26 cellular contexts compared by ENCODE assay signal in the genomic region with DNA sequence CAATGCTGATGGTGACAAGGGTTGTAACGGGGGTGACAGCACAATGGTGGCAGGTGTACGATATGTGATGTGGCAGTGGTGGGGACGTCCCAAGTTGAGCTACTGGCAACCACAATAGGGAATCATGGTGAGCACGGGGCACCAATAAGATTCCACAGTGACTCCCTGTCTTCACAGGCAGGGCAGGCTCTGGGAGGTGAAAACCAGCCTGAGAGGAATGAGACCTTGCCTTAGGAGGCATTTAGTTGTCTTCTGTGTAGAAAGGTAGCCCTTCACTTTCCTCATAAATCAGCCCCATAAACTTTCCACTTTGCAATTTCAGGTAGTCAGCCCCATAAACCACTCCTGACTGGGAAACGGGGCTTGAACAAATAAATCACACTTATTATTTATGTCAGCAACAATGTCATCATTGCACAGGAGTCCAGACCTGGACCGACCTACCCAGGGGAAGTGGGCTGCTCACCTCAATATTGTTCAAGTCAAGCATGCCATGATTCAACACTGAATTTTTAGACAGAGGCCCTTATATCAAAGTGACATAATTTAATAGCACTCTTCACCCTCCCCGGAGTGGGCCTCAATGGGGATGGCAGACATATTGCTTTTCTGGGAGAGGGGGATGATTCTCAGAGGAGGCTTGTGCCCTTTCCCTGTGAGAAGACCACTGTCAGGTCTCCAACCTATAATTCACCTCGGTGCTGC.
"Had no signal": no experiment of that assay in that cellular context is flagged by ENCODE, and none has a peak within 500 bp of the region (broad histone marks: within the 10 kb centered on the region; RNA-seq: fewer than 3 reads in every experiment).

No MANE protein-coding gene starts in this region.

- H3K27me3 ChIP-seq: left lung, neural progenitor cell, right atrium auricular region, suprapubic skin had no signal

- H3K9me3 Mint-ChIP-seq: activated naive CD8-positive, alpha-beta T cell treated with anti-CD3 and anti-CD28 coated beads, Interleukin-2, amount 50 U/mL, for 24 hours; activated T-cell treated with anti-CD3 and anti-CD28 coated beads, Interleukin-2, amount 50 U/mL, for 4 hours; activated T-helper 17 cell treated with anti-CD3 and anti-CD28 coated beads, Interleukin-2, amount 50 U/mL, for 72 hours; natural killer cell; T-helper 1 cell treated with Interleukin-12 subunit alpha and Interleukin-12 subunit beta and Interleukin-4 antibody, amounts not matched to agents 30 μg/mL and 1 μg/mL, for 36 hours had no signal

- H3K4me2 ChIP-seq: neural progenitor cell, smooth muscle cell had no signal

- H3K9me3 ChIP-seq: left lung, lower lobe of right lung, right atrium auricular region, suprapubic skin, tibial artery had no signal

- H3K27ac ChIP-seq: left lung, lower lobe of right lung, neural progenitor cell, right atrium auricular region, suprapubic skin, tibial artery, VCaP had no signal

- H3K4me3 Mint-ChIP-seq: activated naive CD8-positive, alpha-beta T cell treated with anti-CD3 and anti-CD28 coated beads, Interleukin-2, amount 50 U/mL, for 24 hours; activated T-cell treated with anti-CD3 and anti-CD28 coated beads, Interleukin-2, amount 50 U/mL, for 4 hours; activated T-helper 17 cell treated with anti-CD3 and anti-CD28 coated beads, Interleukin-2, amount 50 U/mL, for 72 hours; natural killer cell; neural progenitor cell; T-helper 1 cell treated with Interleukin-12 subunit alpha and Interleukin-12 subunit beta and Interleukin-4 antibody, amounts not matched to agents 30 μg/mL and 1 μg/mL, for 36 hours had no signal

- H3K4me1 ChIP-seq: left lung, lower lobe of right lung, right atrium auricular region, suprapubic skin, tibial artery had no signal

- H3K4me3 ChIP-seq: left lung, lower lobe of right lung, neural progenitor cell, right atrium auricular region, smooth muscle cell, suprapubic skin, tibial artery had no signal

- H2AFZ ChIP-seq: neural progenitor cell had no signal

- H3K9ac ChIP-seq: neural progenitor cell had no signal

- ATAC-seq: activated naive CD8-positive, alpha-beta T cell treated with anti-CD3 and anti-CD28 coated beads, Interleukin-2, amount 50 U/mL, for 24 hours; activated T-cell treated with anti-CD3 and anti-CD28 coated beads, Interleukin-2, amount 50 U/mL, for 4 hours; activated T-helper 17 cell treated with anti-CD3 and anti-CD28 coated beads, Interleukin-2, amount 50 U/mL, for 72 hours; left lung; natural killer cell had no signal

- H3K4me1 Mint-ChIP-seq: activated naive CD8-positive, alpha-beta T cell treated with anti-CD3 and anti-CD28 coated beads, Interleukin-2, amount 50 U/mL, for 24 hours; activated T-helper 17 cell treated with anti-CD3 and anti-CD28 coated beads, Interleukin-2, amount 50 U/mL, for 72 hours; natural killer cell had no signal

- H3K36me3 Mint-ChIP-seq: natural killer cell, neural progenitor cell had no signal

- DNase-seq: activated CD4-positive, alpha-beta T cell treated with anti-CD3 and anti-CD28 coated beads for 4 hours; activated CD4-positive, alpha-beta T cell treated with anti-CD3 and anti-CD28 coated beads, Interleukin-2, amount 50 U/mL, for 4 hours; activated gamma-delta T cell treated with Interleukin-2 at 50 U/mL for 16 hours; activated naive CD4-positive, alpha-beta T cell treated with anti-CD3 and anti-CD28 coated beads, Interleukin-2, amount 50 U/mL, for 16 hours; activated naive CD8-positive, alpha-beta T cell treated with anti-CD3 and anti-CD28 coated beads, Interleukin-2, amount 50 U/mL, for 24 hours; activated T-cell treated with anti-CD3 and anti-CD28 coated beads, Interleukin-2, amount 50 U/mL, for 4 hours; amygdala; central memory CD4-positive, alpha-beta T cell; hippocampal formation; kidney; lower lobe of right lung; mesenchymal stem cell; natural killer cell; occipital lobe; stimulated activated CD4-positive, alpha-beta T cell treated with anti-CD3 and anti-CD28 coated beads, Interleukin-2, amount 100 ng/mL, for 24 hours; stimulated activated naive CD4-positive, alpha-beta T cell; T-helper 9 cell had no signal

- H3K36me3 ChIP-seq: left lung, lower lobe of right lung, neural progenitor cell, right atrium auricular region, suprapubic skin, tibial artery had no signal

- H3K27me3 Mint-ChIP-seq: activated naive CD8-positive, alpha-beta T cell treated with anti-CD3 and anti-CD28 coated beads, Interleukin-2, amount 50 U/mL, for 24 hours had no signal

- H3K27ac Mint-ChIP-seq: activated naive CD8-positive, alpha-beta T cell treated with anti-CD3 and anti-CD28 coated beads, Interleukin-2, amount 50 U/mL, for 24 hours; activated T-helper 17 cell treated with anti-CD3 and anti-CD28 coated beads, Interleukin-2, amount 50 U/mL, for 72 hours; natural killer cell; neural progenitor cell; T-helper 1 cell treated with Interleukin-12 subunit alpha and Interleukin-12 subunit beta and Interleukin-4 antibody, amounts not matched to agents 30 μg/mL and 1 μg/mL, for 36 hours had no signal
